Comparison of ENCODE assay signal across 27 cellular contexts in genomic region chr7:43884617-43885016, GRCh38.
"Had no signal": no experiment of that assay in that cellular context is flagged by ENCODE, and none has a peak within 500 bp of the region (broad histone marks: within the 10 kb centered on the region; RNA-seq: fewer than 3 reads in every experiment).

No MANE protein-coding gene starts in this region.

- H3K27ac ChIP-seq: neutrophil, pancreas, prostate gland, right lobe of liver, sigmoid colon, stomach, thoracic aorta, thyroid gland, tibial nerve, upper lobe of left lung, vagina had no signal

- H3K4me3 ChIP-seq: pancreas, prostate gland, right lobe of liver, sigmoid colon, stomach, thoracic aorta, thyroid gland, tibial nerve, upper lobe of left lung, vagina had no signal

- H3K9me3 ChIP-seq: neutrophil, pancreas, prostate gland, right lobe of liver, sigmoid colon, stomach, thoracic aorta, thyroid gland, tibial nerve, upper lobe of left lung, vagina had no signal

- ATAC-seq: naive thymus-derived CD4-positive, alpha-beta T cell; natural killer cell; pancreas; right lobe of liver; stimulated activated effector memory CD8-positive, alpha-beta T cell treated with anti-CD3 and anti-CD28 coated beads, Interleukin-12 subunit alpha, Interleukin-12 subunit beta, amount 100 ng/mL, for 72 hours; stimulated activated naive B cell treated with anti-CD40 and anti-IgM and Interleukin-4, amounts not matched to agents 10 μg/mL and 1 μg/mL and 100 μg/mL, for 72 hours had no signal

- FAIRE-seq: pancreas, small intestine, urothelium cell line had no signal

- H3K27me3 ChIP-seq: neutrophil, pancreas, right lobe of liver, sigmoid colon, stomach, thyroid gland, tibial nerve, upper lobe of left lung, vagina had no signal

- H3K4me3 Mint-ChIP-seq: naive thymus-derived CD4-positive, alpha-beta T cell; natural killer cell; nephron; stimulated activated effector memory CD8-positive, alpha-beta T cell treated with anti-CD3 and anti-CD28 coated beads, Interleukin-12 subunit alpha, Interleukin-12 subunit beta, amount 100 ng/mL, for 72 hours; stimulated activated naive B cell treated with anti-CD40 and anti-IgM and Interleukin-4, amounts not matched to agents 10 μg/mL and 1 μg/mL and 100 μg/mL, for 72 hours; stimulated activated naive CD8-positive, alpha-beta T cell treated with anti-CD3 and anti-CD28 coated beads, Interleukin-15, Interleukin-2, amounts not matched to agents 100 ng/mL and 50 ng/mL, for 24 hours had no signal

- DNase-seq: naive thymus-derived CD4-positive, alpha-beta T cell; natural killer cell; nucleus accumbens; pancreas; right cardiac atrium; right lobe of liver; sigmoid colon; small intestine; stimulated activated CD4-positive, alpha-beta T cell treated with anti-CD3 and anti-CD28 coated beads, Interleukin-15, amount 100 ng/mL, for 24 hours; stimulated activated CD4-positive, alpha-beta T cell treated with anti-CD3 and anti-CD28 coated beads, Interleukin-2, amount 100 ng/mL, for 24 hours; stimulated activated CD4-positive, alpha-beta T cell treated with anti-CD3 and anti-CD28 coated beads, Interleukin-2, amount 100 ng/mL, for 48 hours; stimulated activated CD4-positive, alpha-beta T cell treated with anti-CD3 and anti-CD28 coated beads, Interleukin-4, amount 100 ng/mL, for 24 hours; stimulated activated naive B cell treated with anti-CD40 and anti-IgM and Interleukin-4, amounts not matched to agents 10 μg/mL and 1 μg/mL and 100 μg/mL, for 72 hours; stimulated activated naive CD4-positive, alpha-beta T cell treated with Interleukin-2 at 50 U/mL for 16 hours; stomach; thyroid gland; trophoblast cell; upper lobe of left lung had no signal

- H3K9me3 Mint-ChIP-seq: naive thymus-derived CD4-positive, alpha-beta T cell; natural killer cell; nephron; stimulated activated effector memory CD8-positive, alpha-beta T cell treated with anti-CD3 and anti-CD28 coated beads, Interleukin-12 subunit alpha, Interleukin-12 subunit beta, amount 100 ng/mL, for 72 hours; stimulated activated naive B cell treated with anti-CD40 and anti-IgM and Interleukin-4, amounts not matched to agents 10 μg/mL and 1 μg/mL and 100 μg/mL, for 72 hours; stimulated activated naive CD8-positive, alpha-beta T cell treated with anti-CD3 and anti-CD28 coated beads, Interleukin-15, Interleukin-2, amounts not matched to agents 100 ng/mL and 50 ng/mL, for 24 hours had no signal

- H3K27ac Mint-ChIP-seq: natural killer cell; nephron; stimulated activated naive B cell treated with anti-CD40 and anti-IgM and Interleukin-4, amounts not matched to agents 10 μg/mL and 1 μg/mL and 100 μg/mL, for 72 hours; stimulated activated naive CD8-positive, alpha-beta T cell treated with anti-CD3 and anti-CD28 coated beads, Interleukin-15, Interleukin-2, amounts not matched to agents 100 ng/mL and 50 ng/mL, for 24 hours had no signal

- H3K4me1 ChIP-seq: pancreas, prostate gland, thyroid gland had no signal

- H3K27me3 Mint-ChIP-seq: naive thymus-derived CD4-positive, alpha-beta T cell; stimulated activated naive B cell treated with anti-CD40 and anti-IgM and Interleukin-4, amounts not matched to agents 10 μg/mL and 1 μg/mL and 100 μg/mL, for 72 hours; stimulated activated naive CD8-positive, alpha-beta T cell treated with anti-CD3 and anti-CD28 coated beads, Interleukin-15, Interleukin-2, amounts not matched to agents 100 ng/mL and 50 ng/mL, for 24 hours had no signal
